24 cellular contexts compared by ENCODE assay signal in the genomic region with DNA sequence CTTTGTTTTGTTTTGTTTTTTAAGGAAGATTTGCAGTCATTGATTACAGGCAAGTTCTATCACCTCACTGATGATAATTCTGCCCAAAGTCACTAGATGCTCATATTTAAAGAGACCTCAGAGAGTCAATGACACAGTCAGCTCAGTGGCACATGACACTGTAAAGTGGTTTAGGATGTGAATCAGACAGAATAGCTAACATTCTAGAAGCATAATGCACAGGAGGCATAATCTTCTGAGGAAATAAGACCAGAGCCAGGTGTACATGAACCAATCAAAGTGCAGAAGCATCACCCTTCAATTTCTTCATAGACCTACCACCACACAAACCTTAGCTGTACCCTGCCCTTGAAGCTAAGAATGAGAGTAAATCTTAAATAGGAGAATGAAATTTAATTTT.
"Had no signal": no experiment of that assay in that cellular context is flagged by ENCODE, and none has a peak within 500 bp of the region (broad histone marks: within the 10 kb centered on the region; RNA-seq: fewer than 3 reads in every experiment).

No MANE protein-coding gene starts in this region.

- H3K4me1 ChIP-seq: left ventricle myocardium inferior, right atrium auricular region, right lobe of liver, stomach, testis, thyroid gland, transverse colon, upper lobe of left lung, vagina had no signal

- H3K4me3 ChIP-seq: left ventricle myocardium inferior, lung, mucosa of descending colon, ovary, right atrium auricular region, right lobe of liver, skin epidermis, stomach, testis, thyroid gland, transverse colon, upper lobe of left lung, vagina had no signal

- H3K27me3 ChIP-seq: ovary, right atrium auricular region, right lobe of liver, stomach, testis, thyroid gland, transverse colon, upper lobe of left lung, vagina had no signal

- H3K27ac ChIP-seq: left ventricle myocardium inferior, ovary, right atrium auricular region, right lobe of liver, skin epidermis, stomach, testis, thyroid gland, transverse colon, upper lobe of left lung, vagina had no signal

- DNase-seq: kidney glomerular epithelial cell; left colon; left ventricle myocardium inferior; midbrain; mucosa of descending colon; naive thymus-derived CD4-positive, alpha-beta T cell; ovary; right lobe of liver; stimulated activated CD4-positive, alpha-beta T cell treated with anti-CD3 and anti-CD28 coated beads, Interleukin-12 subunit alpha, Interleukin-12 subunit beta, amount 100 ng/mL, for 4 hours; stimulated activated CD4-positive, alpha-beta T cell treated with anti-CD3 and anti-CD28 coated beads, Interleukin-15, amount 100 ng/mL, for 24 hours; stimulated activated CD4-positive, alpha-beta T cell treated with anti-CD3 and anti-CD28 coated beads, Interleukin-2, amount 100 ng/mL, for 24 hours; stimulated activated CD4-positive, alpha-beta T cell treated with anti-CD3 and anti-CD28 coated beads, Interleukin-4, amount 100 ng/mL, for 1 hour; stimulated activated naive B cell treated with anti-CD40 and anti-IgM and Interleukin-4, amounts not matched to agents 10 μg/mL and 1 μg/mL and 100 μg/mL, for 72 hours; stimulated activated naive CD8-positive, alpha-beta T cell treated with anti-CD3 and anti-CD28 coated beads, Interleukin-15, Interleukin-2, amounts not matched to agents 100 U/mL and 50 U/mL, for 24 hours; stomach; testis; thyroid gland; transverse colon; upper lobe of left lung had no signal

- ATAC-seq: left colon; mucosa of descending colon; naive thymus-derived CD4-positive, alpha-beta T cell; natural killer cell treated with Interleukin-12 subunit alpha and Interleukin-12 subunit beta and Interleukin-15 and Interleukin-18, amount 100 ng/mL, for 72 hours; right lobe of liver; stimulated activated naive B cell treated with anti-CD40 and anti-IgM and Interleukin-4, amounts not matched to agents 10 μg/mL and 1 μg/mL and 100 μg/mL, for 72 hours; stimulated activated naive CD8-positive, alpha-beta T cell treated with anti-CD3 and anti-CD28 coated beads, Interleukin-15, Interleukin-2, amounts not matched to agents 100 U/mL and 50 U/mL, for 24 hours had no signal

- H3K9me3 ChIP-seq: left ventricle myocardium inferior, mucosa of descending colon, ovary, right atrium auricular region, right lobe of liver, stomach, testis, thyroid gland, transverse colon, upper lobe of left lung, vagina had no signal

- H3K36me3 ChIP-seq: left ventricle myocardium inferior, ovary, right atrium auricular region, right lobe of liver, stomach, thyroid gland, transverse colon, upper lobe of left lung, vagina had no signal
